Comparison of ENCODE assay signal across 7 cellular contexts in the genomic region with DNA sequence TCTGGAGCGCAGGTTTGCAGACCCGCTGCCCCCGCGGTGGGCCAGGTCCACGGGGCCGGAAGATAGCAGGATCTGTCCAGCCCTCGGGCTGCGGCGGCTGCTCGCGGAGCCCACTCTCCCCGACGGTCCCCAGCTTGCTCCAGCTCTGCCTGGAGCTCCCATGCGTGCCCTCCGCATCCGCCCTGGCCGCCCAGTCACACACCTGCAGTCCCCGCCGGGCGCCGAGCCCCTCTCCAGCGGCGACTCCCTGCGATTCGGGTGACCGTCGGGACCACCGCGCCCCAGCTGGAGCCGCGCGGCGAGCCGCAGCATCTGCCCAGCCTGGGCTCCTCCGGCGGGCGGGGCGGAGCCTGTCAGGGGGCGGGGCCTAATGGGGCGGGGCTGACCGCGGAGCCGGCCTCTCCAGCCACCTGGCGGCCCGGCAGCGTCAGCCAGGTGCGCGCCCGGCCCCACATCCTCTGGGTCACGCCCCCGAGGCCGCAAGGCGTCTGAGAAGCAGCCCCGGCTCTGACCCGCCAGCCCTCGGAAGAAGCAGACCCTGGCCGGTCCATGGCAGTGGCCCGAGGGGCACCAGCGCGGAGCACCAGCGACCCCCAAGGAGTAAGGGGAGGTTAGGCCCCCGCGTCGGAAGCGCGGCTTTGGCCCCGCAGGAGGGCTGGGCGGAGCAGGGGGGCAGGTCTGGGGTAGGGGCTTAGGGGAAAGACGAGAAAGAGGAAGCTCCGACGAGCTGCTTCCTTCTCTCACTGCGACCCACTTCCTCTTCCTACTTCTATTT. TPM values are rescaled to one million over a fixed set of nuclear protein-coding genes. Genes with fewer than 3 reads are reported as not detected.
DNase-seq lines count a peak whose midpoint lies in the region; ATAC-seq, FAIRE-seq and TF ChIP-seq lines count a peak whose summit lies in the region.

A gene with protein sequence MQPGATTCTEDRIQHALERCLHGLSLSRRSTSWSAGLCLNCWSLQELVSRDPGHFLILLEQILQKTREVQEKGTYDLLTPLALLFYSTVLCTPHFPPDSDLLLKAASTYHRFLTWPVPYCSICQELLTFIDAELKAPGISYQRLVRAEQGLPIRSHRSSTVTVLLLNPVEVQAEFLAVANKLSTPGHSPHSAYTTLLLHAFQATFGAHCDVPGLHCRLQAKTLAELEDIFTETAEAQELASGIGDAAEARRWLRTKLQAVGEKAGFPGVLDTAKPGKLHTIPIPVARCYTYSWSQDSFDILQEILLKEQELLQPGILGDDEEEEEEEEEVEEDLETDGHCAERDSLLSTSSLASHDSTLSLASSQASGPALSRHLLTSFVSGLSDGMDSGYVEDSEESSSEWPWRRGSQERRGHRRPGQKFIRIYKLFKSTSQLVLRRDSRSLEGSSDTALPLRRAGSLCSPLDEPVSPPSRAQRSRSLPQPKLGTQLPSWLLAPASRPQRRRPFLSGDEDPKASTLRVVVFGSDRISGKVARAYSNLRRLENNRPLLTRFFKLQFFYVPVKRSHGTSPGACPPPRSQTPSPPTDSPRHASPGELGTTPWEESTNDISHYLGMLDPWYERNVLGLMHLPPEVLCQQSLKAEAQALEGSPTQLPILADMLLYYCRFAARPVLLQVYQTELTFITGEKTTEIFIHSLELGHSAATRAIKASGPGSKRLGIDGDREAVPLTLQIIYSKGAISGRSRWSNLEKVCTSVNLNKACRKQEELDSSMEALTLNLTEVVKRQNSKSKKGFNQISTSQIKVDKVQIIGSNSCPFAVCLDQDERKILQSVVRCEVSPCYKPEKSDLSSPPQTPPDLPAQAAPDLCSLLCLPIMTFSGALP (minus strand): TSS at position 314 of the 775 bp plus-strand sequence. CDS start 54,213 bp downstream, outside the sequence.

- H4K5ac ChIP-seq in H1 (ENCODE audit: insufficient read length, low read depth, low read length) = no peak within 1 kb of the TSS

- peaks cover 49% of the 10 kb centered on the region for H3K36me3 Mint-ChIP-seq in activated CD4-positive, alpha-beta T cell treated with anti-CD3 and anti-CD28 coated beads, Interleukin-2, amount 10 ng/mL, durations not matched to agents 7 days and 5 days (ENCODE audit: low read depth)

- H3K4me1 ChIP-seq in HUES64 (ENCODE audit: insufficient read depth, low read length) = no peaks in the 10 kb centered on the region
- H3K4me1 ChIP-seq in H1 (replicated peaks in 1 of 4; ENCODE audit: control insufficient read depth in 3 of 4, insufficient read depth in 4 of 4, low read length in 3 of 4) = peaks cover 0 to 6% (median 2%) of the 10 kb centered on the region in 4 experiments; a peak in 4 of 7 replicates
- H3K4me1 ChIP-seq in neutrophil (ENCODE audit: control insufficient read depth in 1 of 2, insufficient read depth in 1 of 2, low read depth in 1 of 2, low read length in 1 of 2) = peaks cover 85 to 87% of the 10 kb centered on the region in 2 experiments
- H3K4me1 ChIP-seq in thoracic aorta (ENCODE audit: control insufficient read depth in 1 of 2, low read depth in 2 of 2) = peaks cover 0 to 6% of the 10 kb centered on the region in 2 donors

- ATAC-seq in GM19463 (IDR thresholded peaks at IDR 0.05; ENCODE audit: unreplicated experiment) (peak; percentile 72), thoracic aorta (ENCODE audit: insufficient number of reproducible peaks, low FRiP score, low read depth) (no peak)

- 3% methylated on average over 68 of the region's 72 CpGs for WGBS in HUES64
- WGBS in H1 (ENCODE audit: extremely low coverage in 1 of 2, insufficient coverage in 1 of 2, insufficient read length in 1 of 2, insufficient replicate concordance in 2 of 2, low coverage in 1 of 2, low lambda C conversion rate in 2 of 2, missing lambda C conversion rate in 1 of 2), 2 experiments = 5% methylated on average over 40 of the region's 72 CpGs; no CpG with 5 or more reads in 1 of the 2 experiments

- H3K18ac ChIP-seq in H1 (ENCODE audit: extremely low read depth, low read length) = peak within 1 kb of the TSS; percentile 95; the same call in 1 of the 2 replicates

- H3K27ac Mint-ChIP-seq in activated CD4-positive, alpha-beta T cell treated with anti-CD3 and anti-CD28 coated beads, Interleukin-2, amount 10 ng/mL, durations not matched to agents 7 days and 5 days = peak within 1 kb of the TSS; percentile 98

- TF ChIP-seq RAD21 in H1 (IDR thresholded peaks at IDR 0.05 in 1 of 2, conservative IDR thresholded peaks at IDR 0.05 in 1 of 2; ENCODE audit: low read depth in 2 of 2, low read length in 2 of 2) = peak in 1 of 2 experiments; percentile 13; a peak in 1 of 4 replicates

- peak within 1 kb of the TSS; percentile 97 for H3K4me3 Mint-ChIP-seq in activated CD4-positive, alpha-beta T cell treated with anti-CD3 and anti-CD28 coated beads, Interleukin-2, amount 10 ng/mL, durations not matched to agents 7 days and 5 days

- TF ChIP-seq CTCF in H1 (IDR thresholded peaks at IDR 0.05; ENCODE audit: control extremely low read depth in 1 of 3, insufficient read depth in 1 of 3, low read depth in 1 of 3, low read length in 3 of 3) (peak in 2 of 3 experiments; percentile 5 to 15; a peak in 1 of 4 replicates), neutrophil (IDR thresholded peaks at IDR 0.05) (peak; percentile 94), thoracic aorta (IDR thresholded peaks at IDR 0.05) (no peak)

- no peak within 1 kb of the TSS for H3K14ac ChIP-seq in H1 (ENCODE audit: insufficient read length)

- peak within 1 kb of the TSS; percentile 60 to 90 for H3K4me2 ChIP-seq in H1 (ENCODE audit: insufficient read depth in 1 of 2, low read depth in 2 of 2, low read length in 2 of 2)

- no peak for FAIRE-seq in H1 (lab: Jason Lieb, UNC)

- no peak within 1 kb of the TSS for H2BK5ac ChIP-seq in H1 (ENCODE audit: low read depth, low read length)

- H2BK120ac ChIP-seq in H1 (replicated peaks; ENCODE audit: low read depth, low read length) = no peak within 1 kb of the TSS

- H4K91ac ChIP-seq in H1 (replicated peaks; ENCODE audit: insufficient read length, low read length) = peak within 1 kb of the TSS; percentile 62

- H3K23ac ChIP-seq in H1 (ENCODE audit: insufficient read length) = no peak within 1 kb of the TSS

- no peak within 1 kb of the TSS for H2BK15ac ChIP-seq in H1 (ENCODE audit: low read length)

- no peak within 1 kb of the TSS; the same call in 1 of the 2 replicates for H2BK12ac ChIP-seq in H1 (ENCODE audit: low read depth, low read length)

- DNase-seq in activated CD4-positive, alpha-beta T cell treated with anti-CD3 and anti-CD28 coated beads, Interleukin-2, amount 10 ng/mL, durations not matched to agents 7 days and 5 days = peak; percentile 76
- peak; percentile 63 to 90 for DNase-seq in H1 (ENCODE audit: low read depth in 1 of 2, low spot score in 2 of 2)
- DNase-seq in thoracic aorta (ENCODE audit: low spot score) = no peak
- DNase-seq in cortex of kidney (lab: John Stamatoyannopoulos, UW) = no peak

- H3K4me1 Mint-ChIP-seq in activated CD4-positive, alpha-beta T cell treated with anti-CD3 and anti-CD28 coated beads, Interleukin-2, amount 10 ng/mL, durations not matched to agents 7 days and 5 days = peaks cover 57% of the 10 kb centered on the region

- no peaks in the 10 kb centered on the region for H3K36me3 ChIP-seq in HUES64 (ENCODE audit: insufficient read depth, low read length)
- H3K36me3 ChIP-seq in H1 (ENCODE audit: control insufficient read depth in 2 of 4, insufficient read depth in 4 of 4, low read length in 3 of 4) = no peaks in the 10 kb centered on the region
- peaks cover 22% of the 10 kb centered on the region for H3K36me3 ChIP-seq in neutrophil
- no peaks in the 10 kb centered on the region for H3K36me3 ChIP-seq in thoracic aorta

- H2AFZ ChIP-seq in H1 (ENCODE audit: low read length) = peak within 1 kb of the TSS; percentile 71; the same call in 1 of the 2 replicates

- H3K79me1 ChIP-seq in H1 (ENCODE audit: low read depth, low read length) = no peaks in the 10 kb centered on the region

- peak in 1 of 2 experiments; percentile 63; a peak in 1 of 3 replicates for TF ChIP-seq POLR2A in H1 (IDR thresholded peaks at IDR 0.05; ENCODE audit: control extremely low read depth in 1 of 2, low read depth in 2 of 2, low read length in 2 of 2)

- POLR2A ChIA-PET in activated CD4-positive, alpha-beta T cell treated with anti-CD3 and anti-CD28 coated beads, Interleukin-2, amount 10 ng/mL, durations not matched to agents 7 days and 5 days (lab: Charles Lee) = interaction anchor here (2.1 kb wide), 1 partner anchor 23 kb away, joined by 6 read pairs; no protein-coding TSS in a partner anchor
- POLR2A ChIA-PET in H1 (lab: Charles Lee; ENCODE audit: partially characterized antibody) = interaction anchor here (0.5 to 0.7 kb wide), 3 partner anchors 76 to 357 kb away, joined by 3 read pairs; no protein-coding TSS in a partner anchor

- H3K79me2 ChIP-seq in H1 (ENCODE audit: control insufficient read depth in 1 of 2, insufficient read depth in 2 of 2, low read length in 2 of 2) = no peaks in the 10 kb centered on the region

- H2BK20ac ChIP-seq in H1 (ENCODE audit: low read length) = no peak within 1 kb of the TSS

- peak within 1 kb of the TSS; percentile 11; the same call in 1 of the 2 replicates for H4K8ac ChIP-seq in H1 (ENCODE audit: extremely low read depth, insufficient read depth, low read length)

- H3K23me2 ChIP-seq in H1 (ENCODE audit: low read depth, low read length) = peaks cover 8% of the 10 kb centered on the region; the same call in 1 of the 2 replicates

- H3K27me3 Mint-ChIP-seq in activated CD4-positive, alpha-beta T cell treated with anti-CD3 and anti-CD28 coated beads, Interleukin-2, amount 10 ng/mL, durations not matched to agents 7 days and 5 days = no peaks in the 10 kb centered on the region

- no peak for TF ChIP-seq EP300 in H1 (IDR thresholded peaks at IDR 0.05; ENCODE audit: borderline replicate concordance in 1 of 2, low read depth in 2 of 2, low read length in 2 of 2)

- no peak within 1 kb of the TSS for H3K56ac ChIP-seq in H1 (replicated peaks; ENCODE audit: insufficient read length, low read depth, low read length)

- peaks cover 22% of the 10 kb centered on the region for H3K27me3 ChIP-seq in HUES64 (ENCODE audit: insufficient read depth, low read length)
- H3K27me3 ChIP-seq in H1 (replicated peaks in 1 of 4; ENCODE audit: control insufficient read depth in 3 of 4, extremely low read depth in 1 of 4, insufficient read depth in 3 of 4, low read length in 3 of 4) = peaks cover 2 to 18% (median 12%) of the 10 kb centered on the region in 4 experiments
- H3K27me3 ChIP-seq in neutrophil = no peaks in the 10 kb centered on the region
- H3K27me3 ChIP-seq in thoracic aorta (replicated peaks; ENCODE audit: insufficient read depth) = peaks cover 5% of the 10 kb centered on the region

- peaks cover 0 to 3% of the 10 kb centered on the region in 2 experiments for H4K20me1 ChIP-seq in H1 (replicated peaks in 1 of 2; ENCODE audit: control insufficient read depth in 1 of 2, insufficient read depth in 2 of 2, low read length in 2 of 2)

- CTCF ChIA-PET in activated CD4-positive, alpha-beta T cell treated with anti-CD3 and anti-CD28 coated beads, Interleukin-2, amount 10 ng/mL, durations not matched to agents 7 days and 5 days (lab: Charles Lee) = interaction anchor here (0.7 to 1.5 kb wide), 2 partner anchors 9 to 639 kb away, joined by 3 read pairs; no protein-coding TSS in a partner anchor
- CTCF ChIA-PET in H1 (lab: Charles Lee; ENCODE audit: partially characterized antibody) = interaction anchor here (0.6 to 1.1 kb wide), 4 partner anchors 33 to 210 kb away, joined by 3 read pairs; no protein-coding TSS in a partner anchor

- no peak within 1 kb of the TSS for H3K4ac ChIP-seq in H1 (replicated peaks; ENCODE audit: insufficient read length, low read depth, low read length)

- peaks cover 13% of the 10 kb centered on the region for H3K9me3 Mint-ChIP-seq in activated CD4-positive, alpha-beta T cell treated with anti-CD3 and anti-CD28 coated beads, Interleukin-2, amount 10 ng/mL, durations not matched to agents 7 days and 5 days

- H3K9me3 ChIP-seq in HUES64 (ENCODE audit: insufficient read depth, low read depth, low read length) (peaks cover 2% of the 10 kb centered on the region; the same call in 1 of the 2 replicates), H1 (ENCODE audit: insufficient read depth in 2 of 2, low read depth in 1 of 2, low read length in 1 of 2) (no peaks in the 10 kb centered on the region; a peak in 1 of 4 replicates), neutrophil (no peaks in the 10 kb centered on the region), thoracic aorta (no peaks in the 10 kb centered on the region)

- H2AK5ac ChIP-seq in H1 (ENCODE audit: low read depth, low read length) = no peak within 1 kb of the TSS; the same call in 1 of the 2 replicates

- peak within 1 kb of the TSS; percentile 61; the same call in 1 of the 2 replicates for H3K9ac ChIP-seq in HUES64 (ENCODE audit: low read depth, low read length)
- H3K9ac ChIP-seq in H1 (replicated peaks in 1 of 4; ENCODE audit: extremely low read depth in 1 of 4, low read depth in 3 of 4, low read length in 3 of 4) = peak within 1 kb of the TSS in 2 of 4 experiments; percentile 6 to 35; a peak in 4 of 7 replicates

- peak within 1 kb of the TSS; percentile 68 for H3K4me3 ChIP-seq in HUES64 (ENCODE audit: low read length)
- peak within 1 kb of the TSS; percentile 57 to 91 (median 59) for H3K4me3 ChIP-seq in H1 (ENCODE audit: extremely low read depth in 1 of 4, insufficient read depth in 2 of 4, low read depth in 3 of 4, low read length in 4 of 4)
- H3K4me3 ChIP-seq in neutrophil (ENCODE audit: low read depth in 1 of 2, low read length in 1 of 2) = peak within 1 kb of the TSS; percentile 86 to 97
- H3K4me3 ChIP-seq in thoracic aorta = peak within 1 kb of the TSS; percentile 69

- H3K27ac ChIP-seq in HUES64 (ENCODE audit: low read depth, low read length) (no peak within 1 kb of the TSS), H1 (ENCODE audit: low read depth, low read length) (no peak within 1 kb of the TSS), neutrophil (peak within 1 kb of the TSS; percentile 99), thoracic aorta (peak within 1 kb of the TSS; percentile 41 to 67)

RNA-seq across cellular contexts. Expression of the gene that starts here (rescaled TPM):
- polyA plus RNA-seq in HUES64 (2013, experiment 1 of 2) = 1.6 TPM
- 3.4 TPM for polyA plus RNA-seq in HUES64 (2013, experiment 2 of 2)
- total RNA-seq in activated CD4-positive, alpha-beta T cell treated with anti-CD3 and anti-CD28 coated beads, Interleukin-2, amount 10 ng/mL, durations not matched to agents 7 days and 5 days = 10 to 100 TPM; 73.4 to 77.6 TPM
- total RNA-seq in H1 (2021; fragmentation: NEBNext Ultra II Directional; extraction: Animal tissue kit (Norgen Biotek cat#: 25700)) = 4.3 and 4.5 TPM in 2 replicates
- polyA plus RNA-seq in H1 (2011; rRNA removed) = 2.7 and 4.2 TPM in 2 replicates
- polyA plus RNA-seq in H1 (2011; cell fraction: cytosol; rRNA removed) = 2.9 TPM
- 6.8 TPM for polyA plus RNA-seq in H1 (2011; cell fraction: nucleus; rRNA removed)
- polyA plus RNA-seq in H1 (2012, experiment 1 of 2) = 3.5 to 6.0 TPM (median 3.9 TPM) in 4 replicates
- polyA plus RNA-seq in H1 (2012, experiment 2 of 2) = 2.5 TPM
- 3.0 TPM for polyA plus RNA-seq in H1 (2013, experiment 1 of 2)
- polyA plus RNA-seq in H1 (2013, experiment 2 of 2) = 2.9 TPM
- 4.7 and 5.2 TPM in 2 replicates for polyA minus RNA-seq in H1 (2011; rRNA and poly(A)+ RNA removed)
- polyA minus RNA-seq in H1 (2011; cell fraction: cytosol; rRNA and poly(A)+ RNA removed) = 4.8 TPM
- 6.2 TPM for polyA minus RNA-seq in H1 (2011; cell fraction: nucleus; rRNA and poly(A)+ RNA removed)
- total RNA-seq in thoracic aorta = 10 to 100 TPM; 30.7 to 42.9 TPM

Comparison
In these comparisons a context has a peak if more than half of its experiments do, and no peak if none do; other contexts are left out.
1. H3K27ac ChIP-seq: peak in neutrophil (single experiment) and thoracic aorta (2 of 2); none in HUES64 (single experiment) and H1 (single experiment).
2. DNase-seq: peak in activated CD4-positive, alpha-beta T cell treated with anti-CD3 and anti-CD28 coated beads, Interleukin-2, amount 10 ng/mL, durations not matched to agents 7 days and 5 days (single experiment) and H1 (2 of 2); none in thoracic aorta (single experiment) and cortex of kidney (single experiment).
3. Peak in every context shown above with its lines, with median percentiles within 50 percentile points of each other: H3K4me3 ChIP-seq.